8 cellular contexts compared by ENCODE assay signal in genomic region chr11:130000552-130001176, GRCh38. TPM values are rescaled to one million over a fixed set of nuclear protein-coding genes. Genes with fewer than 3 reads are reported as not detected.
DNase-seq lines count a peak whose midpoint lies in the region; ATAC-seq and TF ChIP-seq lines count a peak whose summit lies in the region.

No MANE protein-coding gene starts in this region.

- H3K4me1 Mint-ChIP-seq in CD14-positive monocyte: peaks cover 44% of the 10 kb centered on the region
- H3K4me1 Mint-ChIP-seq in dendritic cell treated with granulocyte-macrophage colony-stimulating factor and Interleukin-4, amounts not matched to agents 40 ng/mL and 50 ng/mL, for 4 days (ENCODE audit: low read depth): peaks cover 39% of the 10 kb centered on the region

- H3K4me2 ChIP-seq in MM.1S (ENCODE audit: low read depth, low read length) (peak overlapping the region; percentile 85; the same call in 1 of the 2 replicates), neural cell (ENCODE audit: low read length) (peak overlapping the region; percentile 58)

- H3K9me3 Mint-ChIP-seq in CD14-positive monocyte: no peaks in the 10 kb centered on the region
- no peaks in the 10 kb centered on the region for H3K9me3 Mint-ChIP-seq in dendritic cell treated with granulocyte-macrophage colony-stimulating factor and Interleukin-4, amounts not matched to agents 40 ng/mL and 50 ng/mL, for 4 days

- H3K27ac ChIP-seq in MM.1S (ENCODE audit: low read length) (no peak overlapping the region), neural cell (ENCODE audit: low read length) (peak overlapping the region; percentile 98)

- H3K4me3 ChIP-seq in MM.1S (ENCODE audit: low read length) (peak overlapping the region; percentile 70; the same call in 1 of the 2 replicates), neural cell (ENCODE audit: low read length) (peak overlapping the region; percentile 74)

- TF ChIP-seq EP300 in neural cell (conservative IDR thresholded peaks at IDR 0.05; ENCODE audit: poor library complexity, severe bottlenecking): no peak

- intact Hi-C loops in CD14-positive monocyte (cut with micrococcal nuclease): loop anchor here (5.0 kb wide), 2 partner anchors 72 to 132 kb away; no protein-coding TSS in a partner anchor
- intact Hi-C loops in dendritic cell treated with granulocyte-macrophage colony-stimulating factor and Interleukin-4, amounts not matched to agents 40 ng/mL and 50 ng/mL, for 4 days (cut with micrococcal nuclease): loop anchor here (5.0 kb wide), 1 partner anchor 78 kb away; no protein-coding TSS in a partner anchor

- no peak for TF ChIP-seq RAD21 in neural cell (conservative IDR thresholded peaks at IDR 0.05)

- peaks cover 10 to 15% of the 10 kb centered on the region in 2 donors for H3K36me3 Mint-ChIP-seq in CD14-positive monocyte
- peaks cover 27% of the 10 kb centered on the region for H3K36me3 Mint-ChIP-seq in dendritic cell treated with granulocyte-macrophage colony-stimulating factor and Interleukin-4, amounts not matched to agents 40 ng/mL and 50 ng/mL, for 4 days (ENCODE audit: low read depth)

- H3K27me3 Mint-ChIP-seq in CD14-positive monocyte (ENCODE audit: low read depth in 3 of 3): no peaks in the 10 kb centered on the region
- no peaks in the 10 kb centered on the region for H3K27me3 Mint-ChIP-seq in dendritic cell treated with granulocyte-macrophage colony-stimulating factor and Interleukin-4, amounts not matched to agents 40 ng/mL and 50 ng/mL, for 4 days

- no peak for ATAC-seq in HG03025 (IDR thresholded peaks at IDR 0.05; ENCODE audit: low FRiP score, unreplicated experiment)
- ATAC-seq in GM21619 (IDR thresholded peaks at IDR 0.05; ENCODE audit: unreplicated experiment): no peak

- H3K9me2 ChIP-seq in MM.1S (replicated peaks; ENCODE audit: insufficient read depth, low read length) (no peaks in the 10 kb centered on the region), neural cell (ENCODE audit: insufficient read depth, low read length) (no peaks in the 10 kb centered on the region)

- H3F3A ChIP-seq in MM.1S (ENCODE audit: insufficient read depth, low read length): peaks cover 13% of the 10 kb centered on the region
- peaks cover 7% of the 10 kb centered on the region for H3F3A ChIP-seq in neural cell (ENCODE audit: insufficient read depth, low read length, poor library complexity, severe bottlenecking)

- H3K9me3 ChIP-seq in MM.1S (replicated peaks; ENCODE audit: insufficient read depth, low read length): no peaks in the 10 kb centered on the region
- no peaks in the 10 kb centered on the region for H3K9me3 ChIP-seq in neural cell (ENCODE audit: low read length)

- peak overlapping the region in 4 of 7 donors; percentile 85 to 96 (median 92) for H3K27ac Mint-ChIP-seq in CD14-positive monocyte
- peak overlapping the region; percentile 84 for H3K27ac Mint-ChIP-seq in dendritic cell treated with granulocyte-macrophage colony-stimulating factor and Interleukin-4, amounts not matched to agents 40 ng/mL and 50 ng/mL, for 4 days

- H4K20me1 ChIP-seq in MM.1S (ENCODE audit: insufficient read depth, low read length) (no peaks in the 10 kb centered on the region), neural cell (ENCODE audit: insufficient read depth) (no peaks in the 10 kb centered on the region)

- H3K27me3 ChIP-seq in MM.1S (replicated peaks; ENCODE audit: insufficient read depth, low read length) (no peaks in the 10 kb centered on the region), neural cell (ENCODE audit: insufficient read depth, low read depth, low read length) (no peaks in the 10 kb centered on the region)

- H3K4me3 Mint-ChIP-seq in CD14-positive monocyte: peak overlapping the region; percentile 91
- H3K4me3 Mint-ChIP-seq in dendritic cell treated with granulocyte-macrophage colony-stimulating factor and Interleukin-4, amounts not matched to agents 40 ng/mL and 50 ng/mL, for 4 days: peak overlapping the region; percentile 13

- TF ChIP-seq CTCF in CD14-positive monocyte (IDR thresholded peaks at IDR 0.05) (no peak), MM.1S (IDR thresholded peaks at IDR 0.05; ENCODE audit: low read length) (no peak), neural cell (IDR thresholded peaks at IDR 0.05; ENCODE audit: poor library complexity, severe bottlenecking) (no peak)

- H3K79me2 ChIP-seq in MM.1S (ENCODE audit: low read length) (peaks cover 38% of the 10 kb centered on the region), neural cell (replicated peaks; ENCODE audit: insufficient read depth, low read length) (peaks cover 33% of the 10 kb centered on the region)

- H3K9ac ChIP-seq in MM.1S (ENCODE audit: low read length) (no peak overlapping the region; the same call in 1 of the 2 replicates), neural cell (ENCODE audit: low read length) (peak overlapping the region; percentile 91)

- DNase-seq in CD14-positive monocyte (ENCODE audit: low spot score) (no peak), MM.1S (no peak), OCI-M2 (lab: John Stamatoyannopoulos, UW; ENCODE audit: unreplicated experiment) (no peak), pons (ENCODE audit: low spot score) (no peak)

- no peaks in the 10 kb centered on the region for H3K4me1 ChIP-seq in MM.1S (ENCODE audit: low read length)

- H3K36me3 ChIP-seq in MM.1S (replicated peaks; ENCODE audit: insufficient read depth, low read length): no peaks in the 10 kb centered on the region
- no peaks in the 10 kb centered on the region for H3K36me3 ChIP-seq in neural cell (ENCODE audit: insufficient read depth, low read length)

- H2AFZ ChIP-seq in MM.1S (ENCODE audit: low read length): no peak overlapping the region
- peak overlapping the region; percentile 37 for H2AFZ ChIP-seq in neural cell (ENCODE audit: low read depth, low read length)

TF ChIP-seq in neural cell, 6 proteins besides CTCF, POLR2A, EP300 and RAD21:
- no peak for TF ChIP-seq EZH2 (IDR thresholded peaks at IDR 0.05; ENCODE audit: borderline replicate concordance, insufficient read depth, low read length, poor library complexity, severe bottlenecking)
- no peak for TF ChIP-seq MXI1 (conservative IDR thresholded peaks at IDR 0.05; ENCODE audit: poor library complexity, severe bottlenecking)
- TF ChIP-seq TAF1 (IDR thresholded peaks at IDR 0.05; ENCODE audit: low read depth): no peak
- TF ChIP-seq SMC3 (conservative IDR thresholded peaks at IDR 0.05; ENCODE audit: poor library complexity): no peak

RNA-seq across cellular contexts. Expression of gene PRDM10, which starts 2.0 kb away (rescaled TPM):
- polyA plus RNA-seq in CD14-positive monocyte: 1 to 10 TPM in 1 of 2 donors, under 1 TPM in 1; 0.64 to 1.1 TPM
- 13.7 and 15.3 TPM in 2 replicates for polyA plus RNA-seq in neural cell
- polyA minus RNA-seq in neural cell: 19.6 and 22.2 TPM in 2 replicates
